Comparison of ENCODE assay signal across 22 cellular contexts in genomic region chr9:86639287-86639686, GRCh38.
"Had no signal": no experiment of that assay in that cellular context is flagged by ENCODE, and none has a peak within 500 bp of the region (broad histone marks: within the 10 kb centered on the region; RNA-seq: fewer than 3 reads in every experiment).

No MANE protein-coding gene starts in this region.

- DNase-seq: activated CD4-positive, alpha-beta T cell treated with anti-CD3 and anti-CD28 coated beads, Interleukin-2, amount 10 ng/mL, durations not matched to agents 24 days and 14 days; activated CD4-positive, alpha-beta T cell treated with anti-CD3 and anti-CD28 coated beads, Interleukin-2, amount 50 U/mL, for 4 hours; activated CD8-positive, alpha-beta T cell treated with anti-CD3 and anti-CD28 coated beads for 36 hours; activated gamma-delta T cell; activated naive CD4-positive, alpha-beta T cell treated with Interleukin-2 at 50 U/mL for 16 hours; activated naive CD8-positive, alpha-beta T cell treated with anti-CD3 and anti-CD28 coated beads, Interleukin-2, amount 10 ng/mL, durations not matched to agents 7 days and 5 days; activated T-cell treated with anti-CD3 and anti-CD28 coated beads, Interleukin-2, amount 50 U/mL, for 24 hours; amygdala; Karpas-422; MG63; NCI-H1048; NCI-H1436 treated with DMSO at 0.1 percent for 48 hours; NCI-H1694 treated with DMSO at 0.1 percent for 48 hours; NCI-H2107; NCI-H2171; NCI-H446 treated with DMSO at 0.1 percent for 48 hours; NCI-H524 treated with DMSO at 0.1 percent for 48 hours; SJCRH30; T1000 had no signal

- H3K4me3 ChIP-seq: ascending aorta, breast epithelium, MG63, SJCRH30 had no signal

- H3K27me3 ChIP-seq: ascending aorta, MG63, SJCRH30 had no signal

- ATAC-seq: activated CD8-positive, alpha-beta T cell treated with anti-CD3 and anti-CD28 coated beads for 36 hours; Panc1 had no signal

- H3K9me3 ChIP-seq: ascending aorta, MG63 had no signal

- H3K27ac ChIP-seq: ascending aorta, breast epithelium, SJCRH30 had no signal

- H3K4me1 ChIP-seq: ascending aorta, breast epithelium had no signal

- H3K36me3 ChIP-seq: ascending aorta, breast epithelium, MG63, SJCRH30 had no signal
